ENCODE assay signal across 8 cellular contexts in the genomic region with DNA sequence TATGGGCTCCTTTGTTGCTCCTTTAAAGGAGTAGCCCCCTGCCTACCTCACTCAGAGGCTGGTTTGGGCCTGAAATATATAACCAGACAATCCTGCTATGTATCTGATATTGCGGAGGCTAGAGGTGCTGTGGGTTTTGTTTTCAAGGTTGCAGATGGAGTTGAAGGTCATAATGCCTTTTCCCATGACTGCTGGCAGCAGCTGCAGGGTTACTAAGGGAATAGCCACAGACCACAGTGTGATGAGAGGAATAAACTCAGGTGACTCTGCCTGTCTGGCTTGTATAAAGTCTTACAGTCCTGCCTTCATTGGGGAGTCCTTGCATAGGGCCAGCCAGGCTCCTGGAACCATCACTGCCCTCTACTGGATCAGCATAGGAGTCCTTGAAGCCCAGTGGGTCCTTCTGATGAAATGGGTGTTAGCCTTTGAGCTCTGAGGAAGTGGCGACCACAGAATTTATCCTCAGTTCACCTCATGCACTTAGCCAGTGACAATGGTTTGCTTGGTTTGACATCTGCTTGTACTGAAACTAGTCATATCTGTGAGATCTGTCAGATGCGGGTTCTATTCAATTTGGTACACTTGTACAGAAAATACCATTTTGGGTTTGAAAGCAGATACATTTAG.
DNase-seq lines count a peak whose midpoint lies in the region; ATAC-seq and TF ChIP-seq lines count a peak whose summit lies in the region.

No MANE protein-coding gene starts in this region.

- H3K23ac ChIP-seq in trophoblast cell (ENCODE audit: low read length) = no peak overlapping the region

- H2AK5ac ChIP-seq in trophoblast cell (ENCODE audit: low read length) = no peak overlapping the region

- DNase-seq in AG08395 (ENCODE audit: low spot score) = peak; percentile 60
- peak; percentile 64 for DNase-seq in GM13977 (ENCODE audit: low spot score)
- DNase-seq in MV-4-11 (lab: John Stamatoyannopoulos, UW) = peak; percentile 93
- DNase-seq in activated CD4-positive, alpha-beta T cell treated with anti-CD3 and anti-CD28 coated beads, Interleukin-2, amount 50 U/mL, for 48 hours = peak; percentile 41 to 51
- peak; percentile 44 for DNase-seq in fibroblast of the aortic adventitia (ENCODE audit: low read depth)
- DNase-seq in trophoblast cell = peak in 1 of 2 donors; percentile 41
- DNase-seq in posterior vena cava (ENCODE audit: low spot score) = no peak

- no peak overlapping the region for H2BK5ac ChIP-seq in trophoblast cell (ENCODE audit: low read depth, low read length, poor library complexity)

- H3K9me3 ChIP-seq in trophoblast cell (ENCODE audit: insufficient read depth, low read depth, low read length) = no peaks in the 10 kb centered on the region

- H3K4ac ChIP-seq in trophoblast cell (ENCODE audit: low read depth, low read length) = no peak overlapping the region

- peak; percentile 96 for ATAC-seq in HG02678 (IDR thresholded peaks at IDR 0.05; ENCODE audit: unreplicated experiment)

- no peak overlapping the region for H3K4me2 ChIP-seq in trophoblast cell (ENCODE audit: low read length)

- H3K36me3 ChIP-seq in trophoblast cell (ENCODE audit: control insufficient read depth in 1 of 2, insufficient read depth in 2 of 2, low read length in 2 of 2) = no peaks in the 10 kb centered on the region

- H3K9ac ChIP-seq in trophoblast cell (ENCODE audit: low read length) = no peak overlapping the region

- in situ Hi-C loops in GM13977 (cut with MboI; ENCODE audit: low pct_unique_long_range_greater_than_20kb, low sequenced_read_pairs, unreplicated experiment) = no loop called here

- H4K12ac ChIP-seq in trophoblast cell (ENCODE audit: low read depth, low read length) = no peak overlapping the region

- peak overlapping the region; percentile 73 for H4K91ac ChIP-seq in trophoblast cell (ENCODE audit: low read depth, low read length)

- no peak overlapping the region for H2AFZ ChIP-seq in trophoblast cell (ENCODE audit: insufficient read depth, low read length, poor library complexity)

- no peak overlapping the region for H3K27ac ChIP-seq in trophoblast cell (ENCODE audit: low read depth, low read length)

- H2BK120ac ChIP-seq in trophoblast cell (ENCODE audit: insufficient read depth, low read length, poor library complexity) = peak overlapping the region; percentile 15

- no peak overlapping the region for H3K14ac ChIP-seq in trophoblast cell (ENCODE audit: low read length)

- intact Hi-C loops in posterior vena cava (cut with DNase I) = no loop called here

- peaks cover 2% of the 10 kb centered on the region for H3K79me2 ChIP-seq in trophoblast cell (ENCODE audit: control insufficient read depth, insufficient read depth, low read length, poor library complexity)

- WGBS in trophoblast cell (ENCODE audit: extremely low coverage, insufficient coverage, insufficient read length) = no CpG with 5 or more reads among the region's 3 CpGs

- H3K4me1 ChIP-seq in trophoblast cell (ENCODE audit: control insufficient read depth in 1 of 2, insufficient read depth in 2 of 2, low read length in 2 of 2) = peaks cover 0 to 16% of the 10 kb centered on the region in 2 experiments

- H3K27me3 ChIP-seq in trophoblast cell (ENCODE audit: insufficient read depth, low read length) = no peaks in the 10 kb centered on the region

- no peak overlapping the region for H3K4me3 ChIP-seq in fibroblast of the aortic adventitia (ENCODE audit: low read depth, low read length)
- H3K4me3 ChIP-seq in trophoblast cell (ENCODE audit: low read depth, low read length) = no peak overlapping the region

- no peak overlapping the region for H3K18ac ChIP-seq in trophoblast cell (ENCODE audit: low read length)

- no peak overlapping the region for H4K8ac ChIP-seq in trophoblast cell (ENCODE audit: low read depth, low read length)

- H3K79me1 ChIP-seq in trophoblast cell (ENCODE audit: low read length) = peaks cover 25% of the 10 kb centered on the region

- peak overlapping the region; percentile 69 for H2BK12ac ChIP-seq in trophoblast cell (ENCODE audit: low read length)

- TF ChIP-seq CTCF in GM13977 (IDR thresholded peaks at IDR 0.05; ENCODE audit: extremely low read depth, insufficient read depth, missing control alignments) = peak; percentile 64
- TF ChIP-seq CTCF in fibroblast of the aortic adventitia (IDR thresholded peaks at IDR 0.05; ENCODE audit: insufficient read depth, low read length) = peak; percentile 59
